8 cellular contexts compared by ENCODE assay signal in the genomic region with DNA sequence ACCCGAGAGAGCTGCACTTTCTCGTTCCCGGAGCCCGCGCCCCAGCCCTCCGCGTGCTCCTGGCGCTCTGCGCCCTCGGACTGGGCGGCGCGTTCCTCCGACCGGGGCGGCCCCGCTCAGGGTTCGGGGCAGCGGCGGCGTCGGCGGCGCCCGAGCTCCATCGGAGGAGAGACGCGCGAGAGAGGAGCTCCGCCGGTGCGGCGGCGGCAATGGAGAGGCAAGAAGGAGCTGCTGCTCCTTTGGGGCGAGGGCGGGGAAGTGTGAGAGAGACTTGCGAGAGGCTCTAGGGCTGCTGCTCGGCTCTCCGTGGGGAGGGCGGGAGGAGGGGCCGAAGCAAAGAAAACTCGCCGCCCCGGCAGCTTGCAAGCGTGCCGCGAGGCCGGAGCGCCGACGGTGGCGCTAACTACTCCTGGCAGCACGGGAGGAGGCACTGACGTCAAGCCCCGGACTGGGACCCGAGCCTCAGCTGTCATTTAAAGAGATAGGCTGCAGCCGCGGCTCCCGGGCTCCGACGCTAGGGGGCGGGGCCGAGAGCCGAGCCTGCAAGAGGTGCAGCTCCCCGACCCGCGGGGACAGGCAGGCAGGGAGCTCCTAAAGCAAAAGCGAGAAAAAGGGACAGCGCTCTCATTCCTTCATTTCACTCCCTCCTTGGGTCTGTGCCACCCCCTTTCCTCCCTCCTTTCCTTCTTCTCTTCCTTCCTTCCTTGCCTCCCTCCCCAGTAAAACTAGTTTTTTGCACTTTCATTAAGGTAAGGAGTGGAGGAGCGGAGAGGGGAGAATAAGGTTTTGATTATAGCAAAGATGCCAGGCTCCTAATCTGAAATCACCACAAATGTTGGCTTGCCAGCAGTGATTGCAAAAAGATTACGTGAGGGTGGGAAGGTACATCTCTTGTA. TPM values are rescaled to one million over a fixed set of nuclear protein-coding genes. Genes with fewer than 3 reads are reported as not detected.
DNase-seq lines count a peak whose midpoint lies in the region; ATAC-seq, FAIRE-seq and TF ChIP-seq lines count a peak whose summit lies in the region.

A gene (minus strand): TSS at position 262 of the 896 bp plus-strand sequence.

- H3K36me3 ChIP-seq in bronchial epithelial cell (ENCODE audit: control insufficient read depth, insufficient read depth, low read length) (no peaks in the 10 kb centered on the region), iPS-20b (ENCODE audit: insufficient read depth, low read depth, low read length) (no peaks in the 10 kb centered on the region)

- H3K4me1 ChIP-seq in iPS-20b (ENCODE audit: insufficient read depth, low read length): peaks cover 6% of the 10 kb centered on the region; the same call in 1 of the 2 replicates

- TF ChIP-seq CTCF in NB4 (IDR thresholded peaks at IDR 0.05; ENCODE audit: low read depth, low read length) (peak; percentile 77), bronchial epithelial cell (IDR thresholded peaks at IDR 0.05; ENCODE audit: insufficient read depth, low read length, severe bottlenecking) (peak; percentile 87)

- TF ChIP-seq POLR2A in GM12892 (IDR thresholded peaks at IDR 0.05; ENCODE audit: low read depth, low read length): no peak
- TF ChIP-seq POLR2A in NB4 (IDR thresholded peaks at IDR 0.05; ENCODE audit: extremely low read depth, insufficient read length): no peak

- H3K27me3 ChIP-seq in bronchial epithelial cell (ENCODE audit: control insufficient read depth, insufficient read depth, low read length) (peaks cover 22% of the 10 kb centered on the region), iPS-20b (ENCODE audit: insufficient read depth, low read length) (peaks cover 53% of the 10 kb centered on the region)

- no peaks in the 10 kb centered on the region for H3K9me3 ChIP-seq in iPS-20b (ENCODE audit: insufficient read depth, low read depth, low read length)

- H3K4me3 ChIP-seq in NB4 (ENCODE audit: low read depth, low read length) (no peak within 1 kb of the TSS), bronchial epithelial cell (ENCODE audit: low read depth, low read length) (peak within 1 kb of the TSS; percentile 33), iPS-20b (ENCODE audit: low read length) (peak within 1 kb of the TSS; percentile 88), skeletal muscle cell (ENCODE audit: low read depth, low read length) (peak within 1 kb of the TSS; percentile 50)

- ATAC-seq in HG02610 (IDR thresholded peaks at IDR 0.05; ENCODE audit: unreplicated experiment): peak; percentile 97

- peak within 1 kb of the TSS; percentile 69; the same call in 1 of the 2 replicates for H3K9ac ChIP-seq in iPS-20b (ENCODE audit: low read depth, low read length)

- DNase-seq in GM12892 (ENCODE audit: insufficient read length): peak; percentile 54
- peak; percentile 86 for DNase-seq in NB4 (ENCODE audit: low read depth)
- DNase-seq in T-helper 2 cell: peak in 3 of 5 experiments; percentile 15 to 84 (median 24)
- DNase-seq in bronchial epithelial cell (ENCODE audit: low read depth): peak; percentile 62
- DNase-seq in skeletal muscle cell (ENCODE audit: low read depth): peak; percentile 65
- DNase-seq in DMS114 treated with DMSO at 0.1 percent for 48 hours (lab: John Stamatoyannopoulos, UW; ENCODE audit: unreplicated experiment): no peak

- no peak for FAIRE-seq in GM12892 (lab: Jason Lieb, UNC)
- no peak for FAIRE-seq in bronchial epithelial cell (lab: Jason Lieb, UNC)

- H3K27ac ChIP-seq in iPS-20b (ENCODE audit: low read length): no peak within 1 kb of the TSS

RNA-seq across cellular contexts. Expression of the gene that starts here (rescaled TPM):
- polyA plus RNA-seq in GM12892 (2012; ENCODE audit: missing spikeins): not detected
- total RNA-seq in bronchial epithelial cell: under 0.01 TPM in 1 of 2 replicates, not detected in the other

Comparison
In these comparisons a context has a peak if more than half of its experiments do, and no peak if none do; other contexts are left out.
1. Peak in DNase-seq and H3K4me3 ChIP-seq in bronchial epithelial cell; RNA of the gene not detected or under 1 TPM.